ENCODE assay signal across 8 cellular contexts in genomic region chr7:48088559-48089414, GRCh38. TPM values are rescaled to one million over a fixed set of nuclear protein-coding genes. Genes with fewer than 3 reads are reported as not detected.
DNase-seq lines count a peak whose midpoint lies in the region; ATAC-seq, FAIRE-seq and TF ChIP-seq lines count a peak whose summit lies in the region.

TSS of gene UPP1 (plus strand) at chr7:48089265. CDS start at chr7:48094784, 5,519 bp downstream.

- TF ChIP-seq CTCF in CD4-positive, alpha-beta T cell (IDR thresholded peaks at IDR 0.05) = no peak
- TF ChIP-seq CTCF in OCI-LY1 (IDR thresholded peaks at IDR 0.05; ENCODE audit: low read length) = no peak
- TF ChIP-seq CTCF in endothelial cell of umbilical vein (IDR thresholded peaks at IDR 0.05; ENCODE audit: extremely low read depth in 1 of 2, insufficient read depth in 1 of 2, low read depth in 1 of 2, low read length in 2 of 2) = no peak

- H3K9ac ChIP-seq in OCI-LY1 (ENCODE audit: low read length) (peak within 1 kb of the TSS; percentile 79), endothelial cell of umbilical vein (replicated peaks; ENCODE audit: extremely low read depth, insufficient read depth, low read length) (peak within 1 kb of the TSS; percentile 92)

- H3K4me3 Mint-ChIP-seq in CD4-positive, alpha-beta T cell = peak within 1 kb of the TSS; percentile 100

- H4K20me1 ChIP-seq in OCI-LY1 (ENCODE audit: insufficient read depth, low read length) = no peaks in the 10 kb centered on the region
- H4K20me1 ChIP-seq in endothelial cell of umbilical vein (replicated peaks; ENCODE audit: control insufficient read depth, extremely low read depth, insufficient read depth, low read length) = no peaks in the 10 kb centered on the region

- H3K9me3 ChIP-seq in CD4-positive, alpha-beta T cell (ENCODE audit: control insufficient read depth, low read length) = no peaks in the 10 kb centered on the region
- H3K9me3 ChIP-seq in OCI-LY1 (ENCODE audit: low read length) (no peaks in the 10 kb centered on the region), endothelial cell of umbilical vein (replicated peaks; ENCODE audit: control insufficient read depth, insufficient read depth, low read length) (no peaks in the 10 kb centered on the region), mononuclear cell (ENCODE audit: low read depth, low read length) (no peaks in the 10 kb centered on the region)

- H3K9me2 ChIP-seq in OCI-LY1 (ENCODE audit: low read depth, low read length) = no peaks in the 10 kb centered on the region

- BruUV-seq in endothelial cell of umbilical vein (replicated peaks; lab: Mats Ljungman, UMichigan) = TSS peak; percentile 42

- DNase-seq in CD4-positive, alpha-beta T cell = peak; percentile 80 to 93 (median 90)
- DNase-seq in activated CD8-positive, alpha-beta memory T cell treated with anti-CD3 and anti-CD28 coated beads, Interleukin-2, amount 50 U/mL, for 48 hours = peak; percentile 91
- peak; percentile 85 for DNase-seq in endothelial cell of umbilical vein (ENCODE audit: low read depth, low spot score)
- peak; percentile 81 to 83 for DNase-seq in stimulated activated CD8-positive, alpha-beta memory T cell treated with anti-CD3 and anti-CD28 coated beads, Interleukin-4, amount 100 ng/mL, for 1 hour (ENCODE audit: low read depth in 2 of 2, low spot score in 1 of 2)

- peak; percentile 97 for FAIRE-seq in endothelial cell of umbilical vein (lab: Jason Lieb, UNC)

- H3K79me2 ChIP-seq in OCI-LY1 (ENCODE audit: insufficient read depth, low read length) (no peaks in the 10 kb centered on the region), endothelial cell of umbilical vein (ENCODE audit: control insufficient read depth, insufficient read depth, low read length) (peaks cover 39% of the 10 kb centered on the region)

- H3K36me3 Mint-ChIP-seq in CD4-positive, alpha-beta T cell (ENCODE audit: low read depth) = peaks cover 43% of the 10 kb centered on the region

- no peaks in the 10 kb centered on the region for H3K36me3 ChIP-seq in OCI-LY1 (ENCODE audit: insufficient read depth, low read length)
- H3K36me3 ChIP-seq in endothelial cell of umbilical vein (ENCODE audit: control insufficient read depth in 2 of 2, extremely low read depth in 1 of 2, insufficient read depth in 2 of 2, low read length in 2 of 2) = peaks cover 6 to 15% of the 10 kb centered on the region in 2 experiments

- H3K27ac ChIP-seq in CD4-positive, alpha-beta T cell (ENCODE audit: low read depth, low read length) = peak within 1 kb of the TSS; percentile 83
- H3K27ac ChIP-seq in OCI-LY1 (ENCODE audit: low read depth, low read length, poor library complexity, severe bottlenecking) (peak within 1 kb of the TSS; percentile 90), endothelial cell of umbilical vein (ENCODE audit: insufficient read depth, low read depth, low read length) (peak within 1 kb of the TSS; percentile 99)

- POLR2A ChIA-PET in CD4-positive, alpha-beta T cell (lab: Charles Lee) = interaction anchor here (1.0 to 3.7 kb wide), 9 partner anchors 13 to 110 kb away, joined by 3 to 40 read pairs (median 6); no protein-coding TSS in a partner anchor
- POLR2A ChIA-PET in endothelial cell of umbilical vein (lab: Charles Lee) = no interaction called here

- no peaks in the 10 kb centered on the region for H3K9me1 ChIP-seq in endothelial cell of umbilical vein (replicated peaks; ENCODE audit: control insufficient read depth, extremely low read depth, insufficient read depth, low read length)

- no peaks in the 10 kb centered on the region for H3K9me3 Mint-ChIP-seq in CD4-positive, alpha-beta T cell

- peaks cover 47% of the 10 kb centered on the region for H3K4me1 ChIP-seq in OCI-LY1 (ENCODE audit: insufficient read depth, low read length, severe bottlenecking)
- peaks cover 56% of the 10 kb centered on the region for H3K4me1 ChIP-seq in endothelial cell of umbilical vein (ENCODE audit: control insufficient read depth, extremely low read depth, insufficient read depth, low read length)
- H3K4me1 ChIP-seq in mononuclear cell (ENCODE audit: insufficient read depth, low read length) = peaks cover 82% of the 10 kb centered on the region

- dilution Hi-C loops in endothelial cell of umbilical vein (cut with MboI; ENCODE audit: extremely low pct_ligation_motif_present, low sequenced_read_pairs) = no loop called here

- H3K27me3 Mint-ChIP-seq in CD4-positive, alpha-beta T cell = no peaks in the 10 kb centered on the region

- H3K4me3 ChIP-seq in OCI-LY1 (ENCODE audit: low read depth, low read length, poor library complexity, severe bottlenecking) (peak within 1 kb of the TSS; percentile 66), endothelial cell of umbilical vein (replicated peaks in 1 of 3; ENCODE audit: insufficient read depth in 1 of 3, low read depth in 1 of 3, low read length in 3 of 3) (peak within 1 kb of the TSS; percentile 45 to 95 (median 85)), mononuclear cell (ENCODE audit: low read length) (peak within 1 kb of the TSS; percentile 88)

- TF ChIP-seq POLR2A in endothelial cell of umbilical vein (IDR thresholded peaks at IDR 0.05; ENCODE audit: low read depth, low read length) = peak; percentile 44

- peaks cover 78% of the 10 kb centered on the region for H3K4me1 Mint-ChIP-seq in CD4-positive, alpha-beta T cell (ENCODE audit: low read depth)

- peak; percentile 75 for ATAC-seq in CD4-positive, alpha-beta T cell (ENCODE audit: poor library complexity)
- ATAC-seq in GM19395 (IDR thresholded peaks at IDR 0.05; ENCODE audit: unreplicated experiment) (peak; percentile 69), HG03558 (IDR thresholded peaks at IDR 0.05; ENCODE audit: extremely low read depth, unreplicated experiment) (peak; percentile 32)

- intact Hi-C loops in CD4-positive, alpha-beta T cell (cut with DNase I, micrococcal nuclease) = loop anchor here (2.0 to 5.0 kb wide), 5 partner anchors 22 to 111 kb away; partner anchors contain the start of genes C7orf57 (in 2 of the 2) and HUS1 (in 1 of the 2)
- intact Hi-C loops in endothelial cell of umbilical vein (cut with micrococcal nuclease) = loop anchor here (1.0 to 10.0 kb wide), 10 partner anchors 46 to 634 kb away; partner anchors contain the start of genes C7orf57 and HUS1

- CTCF ChIA-PET in CD4-positive, alpha-beta T cell (lab: Charles Lee) = interaction anchor here (2.3 to 3.7 kb wide), 2 partner anchors 21 to 97 kb away, joined by 11 to 12 read pairs; no protein-coding TSS in a partner anchor
- CTCF ChIA-PET in endothelial cell of umbilical vein (lab: Charles Lee) = interaction anchor here (1.0 to 3.6 kb wide), 8 partner anchors 21 to 144 kb away, joined by 3 to 18 read pairs (median 4); no protein-coding TSS in a partner anchor

- H2AFZ ChIP-seq in OCI-LY1 (ENCODE audit: low read length) = no peak within 1 kb of the TSS; the same call in 1 of the 2 replicates
- H2AFZ ChIP-seq in endothelial cell of umbilical vein (ENCODE audit: low read depth, low read length) = peak within 1 kb of the TSS; percentile 53

- H3K27me3 ChIP-seq in CD4-positive, alpha-beta T cell (ENCODE audit: control insufficient read depth, insufficient read depth, low read length) = no peaks in the 10 kb centered on the region
- H3K27me3 ChIP-seq in OCI-LY1 (ENCODE audit: insufficient read depth, low read length) (no peaks in the 10 kb centered on the region), endothelial cell of umbilical vein (ENCODE audit: control insufficient read depth in 2 of 2, insufficient read depth in 2 of 2, low read length in 2 of 2) (no peaks in the 10 kb centered on the region), mononuclear cell (ENCODE audit: insufficient read depth, low read length) (no peaks in the 10 kb centered on the region)

- no peaks in the 10 kb centered on the region for H3F3A ChIP-seq in OCI-LY1 (ENCODE audit: insufficient read depth, low read length)

- H3K27ac Mint-ChIP-seq in CD4-positive, alpha-beta T cell = peak within 1 kb of the TSS; percentile 96

- peak within 1 kb of the TSS; percentile 93 for H3K4me2 ChIP-seq in OCI-LY1 (ENCODE audit: low read length)
- H3K4me2 ChIP-seq in endothelial cell of umbilical vein (ENCODE audit: insufficient read depth, low read length) = peak within 1 kb of the TSS; percentile 77

TF ChIP-seq in endothelial cell of umbilical vein, 7 proteins besides CTCF, POLR2A, EP300 and RAD21:
- no peak for TF ChIP-seq EZH2 (IDR thresholded peaks at IDR 0.05; ENCODE audit: borderline replicate concordance, low read depth, low read length, severe bottlenecking)
- TF ChIP-seq FOS (IDR thresholded peaks at IDR 0.05; ENCODE audit: borderline replicate concordance, insufficient read depth, low read length) = peak; percentile 87
- TF ChIP-seq MAX (IDR thresholded peaks at IDR 0.05; ENCODE audit: insufficient read depth, insufficient read length) = peak; percentile 77
- peak; percentile 40 for TF ChIP-seq GATA2 (IDR thresholded peaks at IDR 0.05; ENCODE audit: insufficient read depth, insufficient read length, low read depth, low read length)
- no peak for TF ChIP-seq MYC (IDR thresholded peaks at IDR 0.05; ENCODE audit: low read depth, low read length)
- TF ChIP-seq JUN (IDR thresholded peaks at IDR 0.05; ENCODE audit: borderline replicate concordance, insufficient read depth, insufficient read length, low read depth) = peak; percentile 68
- TF ChIP-seq POLR2AphosphoS5 (IDR thresholded peaks at IDR 0.05; ENCODE audit: insufficient read depth, low read depth, low read length) = peak; percentile 74
TF ChIP-seq in endothelial cell of umbilical vein: peak in this region for 5.

RNA-seq across cellular contexts. Expression of gene UPP1, which starts in this region (rescaled TPM):
- 100 to 1,000 TPM; 125 to 126 TPM for total RNA-seq in CD4-positive, alpha-beta T cell
- total RNA-seq in endothelial cell of umbilical vein (53.6 and 60.7 TPM in 2 replicates), mononuclear cell (66.0 TPM)
- polyA plus RNA-seq in endothelial cell of umbilical vein = 66.0 and 71.0 TPM in 2 replicates
- polyA plus RNA-seq in endothelial cell of umbilical vein (2011; cell fraction: cytosol; rRNA removed) = 46.7 and 47.7 TPM in 2 replicates
- 86.8 and 114 TPM in 2 replicates for polyA plus RNA-seq in endothelial cell of umbilical vein (2011; cell fraction: nucleus; rRNA removed)
- 36.9 and 66.7 TPM in 2 replicates for polyA plus RNA-seq in endothelial cell of umbilical vein (2012)
- polyA minus RNA-seq in endothelial cell of umbilical vein = 26.0 and 26.7 TPM in 2 replicates
- 12.7 TPM for polyA minus RNA-seq in endothelial cell of umbilical vein (2011; cell fraction: cytosol; rRNA and poly(A)+ RNA removed)
- 46.5 and 49.2 TPM in 2 replicates for polyA minus RNA-seq in endothelial cell of umbilical vein (2011; cell fraction: nucleus; rRNA and poly(A)+ RNA removed)

Comparison
In these comparisons a context has a peak if more than half of its experiments do, and no peak if none do; other contexts are left out.
1. Peak in every context shown above with its lines: DNase-seq, ATAC-seq, H3K4me3 ChIP-seq and H3K27ac ChIP-seq.